In the genomic region with DNA sequence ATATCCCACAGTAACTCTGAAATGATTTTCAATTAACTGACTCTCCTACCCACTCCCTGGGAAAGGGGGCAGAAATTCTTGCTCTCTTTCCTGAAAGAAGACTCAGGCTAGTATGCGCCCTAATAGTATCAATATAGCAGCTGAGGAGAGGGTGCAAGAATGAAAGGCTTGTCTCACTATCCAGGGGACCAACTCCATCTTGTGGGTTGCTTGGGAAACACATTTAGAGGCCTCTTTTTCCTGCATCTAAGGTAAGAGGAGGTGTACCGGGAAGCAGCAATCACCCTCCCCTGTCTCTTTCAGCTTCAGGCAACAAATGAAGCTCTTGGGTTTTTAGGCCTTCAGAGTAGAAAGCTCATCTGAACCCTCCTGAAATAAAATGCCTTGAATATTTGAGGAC, we compare ENCODE assay signal across 17 cellular contexts. TPM values are rescaled to one million over a fixed set of nuclear protein-coding genes. Genes with fewer than 3 reads are reported as not detected.
DNase-seq lines count a peak whose midpoint lies in the region; ATAC-seq and TF ChIP-seq lines count a peak whose summit lies in the region.
"Had no signal": no experiment of that assay in that cellular context is flagged by ENCODE, and none has a peak within 500 bp of the region (broad histone marks: within the 10 kb centered on the region; RNA-seq: fewer than 3 reads in every experiment).

No MANE protein-coding gene starts in this region.

- H3K9me3 ChIP-seq in left ventricle myocardium inferior (replicated peaks) (no peaks in the 10 kb centered on the region), heart left ventricle (no peaks in the 10 kb centered on the region), NT2/D1 (ENCODE audit: insufficient read depth, low read length) (no peaks in the 10 kb centered on the region)

- ATAC-seq in heart left ventricle (no peak), HG03196 (IDR thresholded peaks at IDR 0.05; ENCODE audit: unreplicated experiment) (no peak)

- H3K4me1 ChIP-seq in left ventricle myocardium inferior (no peaks in the 10 kb centered on the region), heart left ventricle (peaks cover 0 to 12% (median 0%) of the 10 kb centered on the region in 12 donors), NT2/D1 (ENCODE audit: insufficient read depth, insufficient read length) (no peaks in the 10 kb centered on the region)

- H3K4me3 ChIP-seq in left ventricle myocardium inferior (no peak overlapping the region), heart left ventricle (no peak overlapping the region), NT2/D1 (ENCODE audit: insufficient read length, low read depth) (no peak overlapping the region)

- no peak overlapping the region for H3K9ac ChIP-seq in NT2/D1 (ENCODE audit: insufficient read length, low read depth)

- H3K27ac ChIP-seq in left ventricle myocardium inferior (replicated peaks): no peak overlapping the region
- no peak overlapping the region for H3K27ac ChIP-seq in heart left ventricle
- H3K27ac ChIP-seq: HL-60 had no signal

- peak; percentile 34 for TF ChIP-seq CTCF in left ventricle myocardium inferior (IDR thresholded peaks at IDR 0.05; ENCODE audit: borderline replicate concordance)
- peak in 5 of 12 donors; percentile 8 to 27 (median 17) for TF ChIP-seq CTCF in heart left ventricle (IDR thresholded peaks at IDR 0.05)
- TF ChIP-seq CTCF in GM13976 (IDR thresholded peaks at IDR 0.05; ENCODE audit: borderline replicate concordance, control extremely low read depth, extremely low read depth, insufficient read depth, missing control alignments): no peak

- 65 to 72% (median 70%) methylated on average over 2 of the region's 2 CpGs for WGBS in heart left ventricle, 4 donors

- TF ChIP-seq POLR2A in heart left ventricle (IDR thresholded peaks at IDR 0.05) (no peak), erythroblast (IDR thresholded peaks at IDR 0.05; ENCODE audit: low read length) (no peak)

- H3K27me3 ChIP-seq in left ventricle myocardium inferior (ENCODE audit: low read depth): peaks cover 10% of the 10 kb centered on the region
- H3K27me3 ChIP-seq in heart left ventricle: peaks cover 0 to 14% (median 0%) of the 10 kb centered on the region in 9 donors
- H3K27me3 ChIP-seq in NT2/D1 (ENCODE audit: insufficient read depth, insufficient read length): no peaks in the 10 kb centered on the region

- intact Hi-C loops in left ventricle myocardium inferior (cut with micrococcal nuclease): no loop called here
- intact Hi-C loops in heart left ventricle (cut with DNase I): loop anchor here in 4 of 10 donors (5.0 to 10.0 kb wide), 3 partner anchors 45 to 55 kb away; a partner anchor contains a TSS

- in situ Hi-C loops in GM13976 (cut with MboI; ENCODE audit: low sequenced_read_pairs, unreplicated experiment): no loop called here

- DNase-seq in left ventricle myocardium inferior (no peak), heart left ventricle (no peak), NT2/D1 (ENCODE audit: low read depth, low spot score) (peak; percentile 32), erythroblast (lab: John Stamatoyannopoulos, UW) (peak; percentile 1 to 6), GM13976 (ENCODE audit: low spot score) (no peak), A172 (ENCODE audit: low spot score) (no peak)
- no peak for DNase-seq in activated CD4-positive, CD25-positive, alpha-beta regulatory T cell (lab: John Stamatoyannopoulos, UW)
- DNase-seq: activated CD4-positive, alpha-beta T cell treated with anti-CD3 and anti-CD28 coated beads for 4 hours; activated T-cell treated with anti-CD3 and anti-CD28 coated beads, Interleukin-2, amount 50 U/mL, for 24 hours; amygdala; NCI-H1092; NCI-H774; retina; stimulated activated naive CD4-positive, alpha-beta T cell treated with Interleukin-2 at 50 U/mL for 16 hours had no signal

- H3K36me3 ChIP-seq in left ventricle myocardium inferior (no peaks in the 10 kb centered on the region), heart left ventricle (no peaks in the 10 kb centered on the region), NT2/D1 (ENCODE audit: insufficient read depth, insufficient read length, low read length) (no peaks in the 10 kb centered on the region)

RNA-seq across cellular contexts. Expression of a gene that starts 11.3 kb away (rescaled TPM):
- 0.38 TPM for total RNA-seq in left ventricle myocardium inferior
- 1 to 10 TPM in 1 of 9 donors, under 1 TPM in 8; 0.07 to 2.4 (median 0.37) TPM for total RNA-seq in heart left ventricle
- under 1 TPM; 0.04 to 0.15 TPM for polyA plus RNA-seq in heart left ventricle
- total RNA-seq in A172 (2014; rRNA removed; shearing (Covaris generic)): 4.0 and 4.6 TPM in 2 replicates
- total RNA-seq: dermis microvascular lymphatic vessel endothelial cell had no signal

RNA-seq across cellular contexts. Expression of a gene that starts 49.3 kb away (rescaled TPM):
- total RNA-seq in left ventricle myocardium inferior (6.0 TPM), heart left ventricle (1 to 10 TPM; 5.3 to 8.9 (median 7.1) TPM)
- polyA plus RNA-seq in heart left ventricle: 1 to 10 TPM; 1.6 to 5.2 TPM
- 11.2 and 12.7 TPM in 2 replicates for total RNA-seq in A172 (2014; rRNA removed; shearing (Covaris generic))

Comparison
In these comparisons a context has a peak if more than half of its experiments do, and no peak if none do; other contexts are left out.
1. DNase-seq: peak in NT2/D1 (single experiment) and erythroblast (2 of 2); none in left ventricle myocardium inferior (single experiment), heart left ventricle (0 of 5), activated CD4-positive, CD25-positive, alpha-beta regulatory T cell (0 of 4), GM13976 (single experiment) and A172 (single experiment).